ENCODE assay signal across 32 cellular contexts in genomic region chr13:105721056-105721455, GRCh38.
A peak's percentile ranks its signal among the peaks of the same experiment; 100 is the strongest.
DNase-seq lines count a peak whose midpoint lies in the region; ATAC-seq and TF ChIP-seq lines count a peak whose summit lies in the region.
"Had no signal": no experiment of that assay in that cellular context is flagged by ENCODE, and none has a peak within 500 bp of the region (broad histone marks: within the 10 kb centered on the region; RNA-seq: fewer than 3 reads in every experiment).

No MANE protein-coding gene starts in this region.

- ATAC-seq in HG03571 (IDR thresholded peaks at IDR 0.05; ENCODE audit: unreplicated experiment), result no peak
- ATAC-seq: activated naive CD4-positive, alpha-beta T cell treated with anti-CD3 and anti-CD28 coated beads, Interleukin-2, amount 50 U/mL, for 72 hours; right lobe of liver; stimulated activated memory B cell treated with anti-CD40 and anti-IgM and Interleukin-4, amounts not matched to agents 10 μg/mL and 1 μg/mL and 100 μg/mL, for 72 hours; T-cell had no signal

- H2AFZ ChIP-seq in osteoblast (ENCODE audit: low read length), result no peak overlapping the region
- H2AFZ ChIP-seq: parathyroid adenoma had no signal

- no peaks in the 10 kb centered on the region for H3K4me1 ChIP-seq in osteoblast (ENCODE audit: insufficient read depth, low read length)
- H3K4me1 ChIP-seq: BLaER1 treated with 17β-estradiol and CSF1 and Interleukin-3, amounts not matched to agents 10 nM and 100 nM; Caco-2; left ventricle myocardium inferior; parathyroid adenoma; right lobe of liver; SJSA1 had no signal

- H3K4me3 ChIP-seq in osteoblast (ENCODE audit: insufficient read depth, low read length) (no peak overlapping the region), MG63 (no peak overlapping the region)
- H3K4me3 ChIP-seq: BLaER1 treated with 17β-estradiol and CSF1 and Interleukin-3, amounts not matched to agents 10 nM and 100 nM; left ventricle myocardium inferior; right lobe of liver; SJSA1 had no signal

- H3K36me3 ChIP-seq in osteoblast (ENCODE audit: insufficient read depth, low read length), result no peaks in the 10 kb centered on the region
- H3K36me3 ChIP-seq in MG63, result no peaks in the 10 kb centered on the region
- H3K36me3 ChIP-seq: BLaER1 treated with 17β-estradiol and CSF1 and Interleukin-3, amounts not matched to agents 10 nM and 100 nM; left ventricle myocardium inferior; right lobe of liver; SJSA1 had no signal

- DNase-seq in LHCN-M2 (ENCODE audit: low read depth) (peak; percentile 49), brain pericyte (ENCODE audit: low read depth, low spot score) (peak; percentile 15), fibroblast of peridontal ligament (ENCODE audit: extremely low read depth) (peak; percentile 73), osteoblast (ENCODE audit: insufficient read length, low spot score, missing footprints) (peak; percentile 51), NCI-H510A treated with DMSO at 0.1 percent for 48 hours (lab: John Stamatoyannopoulos, UW) (no peak), MG63 (no peak), dedifferentiated amniotic fluid mesenchymal stem cell (ENCODE audit: extremely low spot score) (no peak)
- DNase-seq: ACHN; activated B cell treated with CpG ODN at 0.5 μM for 24 hours; activated CD4-positive, alpha-beta T cell treated with anti-CD3 and anti-CD28 coated beads, Interleukin-2, amount 50 U/mL, for 4 hours; activated CD8-positive, alpha-beta memory T cell treated with anti-CD3 and anti-CD28 coated beads, Interleukin-2, amount 50 U/mL, for 48 hours; anterior cingulate cortex; Caco-2; DMS79 treated with DMSO at 0.1 percent for 48 hours; effector CD4-positive, alpha-beta T cell; H7; hippocampal formation; immature natural killer cell; left ventricle myocardium inferior; NCI-H1105 treated with DMSO at 0.1 percent for 48 hours; NCI-H1930; NCI-H345; NCI-H748 treated with DMSO at 0.1 percent for 48 hours; right lobe of liver; stimulated activated CD4-positive, alpha-beta T cell treated with anti-CD3 and anti-CD28 coated beads, Interleukin-4, amount 100 ng/mL, for 4 hours; T-cell had no signal

- TF ChIP-seq CTCF in osteoblast (IDR thresholded peaks at IDR 0.05; ENCODE audit: extremely low read depth, low read depth, low read length), result no peak

- no peak overlapping the region for H3K4me2 ChIP-seq in osteoblast (ENCODE audit: insufficient read depth, low read length)
- H3K4me2 ChIP-seq: BLaER1 treated with 17β-estradiol and CSF1 and Interleukin-3, amounts not matched to agents 10 nM and 100 nM had no signal

- no peak overlapping the region for H3K27ac ChIP-seq in osteoblast (ENCODE audit: low read depth, low read length)
- H3K27ac ChIP-seq: BLaER1 treated with 17β-estradiol and CSF1 and Interleukin-3, amounts not matched to agents 10 nM and 100 nM; left ventricle myocardium inferior; parathyroid adenoma; right lobe of liver; SJSA1 had no signal

- no peaks in the 10 kb centered on the region for H3K27me3 ChIP-seq in osteoblast (ENCODE audit: insufficient read depth, low read length)
- no peaks in the 10 kb centered on the region for H3K27me3 ChIP-seq in MG63
- H3K27me3 ChIP-seq: BLaER1 treated with 17β-estradiol and CSF1 and Interleukin-3, amounts not matched to agents 10 nM and 100 nM; right lobe of liver; SJSA1 had no signal

- H3K79me2 ChIP-seq in osteoblast (ENCODE audit: insufficient read depth, low read length), result no peaks in the 10 kb centered on the region
- H3K79me2 ChIP-seq: parathyroid adenoma had no signal

- no peaks in the 10 kb centered on the region for H4K20me1 ChIP-seq in osteoblast (ENCODE audit: insufficient read depth, low read length)
- H4K20me1 ChIP-seq: BLaER1 treated with 17β-estradiol and CSF1 and Interleukin-3, amounts not matched to agents 10 nM and 100 nM had no signal

- no peaks in the 10 kb centered on the region for H3K9me3 ChIP-seq in osteoblast (ENCODE audit: low read depth, low read length)
- no peaks in the 10 kb centered on the region for H3K9me3 ChIP-seq in MG63
- H3K9me3 ChIP-seq: BLaER1 treated with 17β-estradiol and CSF1 and Interleukin-3, amounts not matched to agents 10 nM and 100 nM; Caco-2; left ventricle myocardium inferior; right lobe of liver; SJSA1 had no signal

Comparison
In these comparisons a context has a peak if more than half of its experiments do, and no peak if none do; other contexts are left out.
1. DNase-seq: peak in LHCN-M2 (single experiment), brain pericyte (single experiment), fibroblast of peridontal ligament (single experiment) and osteoblast (single experiment); none in NCI-H510A treated with DMSO at 0.1 percent for 48 hours (single experiment), MG63 (single experiment) and dedifferentiated amniotic fluid mesenchymal stem cell (single experiment).